8 cellular contexts compared by ENCODE assay signal in genomic region chr16:589658-590159, GRCh38. TPM values are rescaled to one million over a fixed set of nuclear protein-coding genes. Genes with fewer than 3 reads are reported as not detected.
DNase-seq lines count a peak whose midpoint lies in the region; ATAC-seq and TF ChIP-seq lines count a peak whose summit lies in the region.

RAB40C (plus strand) TSS chr16:590066; CDS start chr16:590292, 226 bp downstream.

- peak in 1 of 4 donors; percentile 27 for TF ChIP-seq EP300 in upper lobe of left lung (IDR thresholded peaks at IDR 0.05)

- peaks cover 24 to 37% of the 10 kb centered on the region in 2 donors for H3K4me1 ChIP-seq in adrenal gland (replicated peaks in 1 of 2)
- peaks cover 5 to 64% (median 34%) of the 10 kb centered on the region in 12 donors for H3K4me1 ChIP-seq in heart left ventricle
- H3K4me1 ChIP-seq in upper lobe of left lung, result peaks cover 47 to 66% (median 61%) of the 10 kb centered on the region in 4 donors

- H3K27ac ChIP-seq in adrenal gland (peak within 1 kb of the TSS; percentile 96 to 100 (median 98)), heart left ventricle (peak within 1 kb of the TSS; percentile 89 to 100 (median 98)), upper lobe of left lung (peak within 1 kb of the TSS; percentile 95 to 98 (median 96))

- no peak for TF ChIP-seq POLR2A in adrenal gland (IDR thresholded peaks at IDR 0.05)
- no peak for TF ChIP-seq POLR2A in heart left ventricle (IDR thresholded peaks at IDR 0.05)
- no peak for TF ChIP-seq POLR2A in upper lobe of left lung (IDR thresholded peaks at IDR 0.05)

- TF ChIP-seq CTCF in GM13976 (IDR thresholded peaks at IDR 0.05; ENCODE audit: borderline replicate concordance, control extremely low read depth, extremely low read depth, insufficient read depth, missing control alignments) (no peak), adrenal gland (IDR thresholded peaks at IDR 0.05) (no peak), heart left ventricle (IDR thresholded peaks at IDR 0.05) (peak in 5 of 12 donors; percentile 23 to 44 (median 28)), upper lobe of left lung (IDR thresholded peaks at IDR 0.05) (peak in 1 of 6 experiments; percentile 5)

- DNase-seq in GM13976 (ENCODE audit: low spot score) (peak; percentile 99), NCI-H146 (lab: John Stamatoyannopoulos, UW) (peak; percentile 99), T-helper 1 cell (peak; percentile 98 to 99 (median 99)), adrenal gland (peak; percentile 99 to 100 (median 99)), heart left ventricle (peak; percentile 99 to 100 (median 100)), posterior cingulate gyrus (peak; percentile 98 to 100 (median 100)), upper lobe of left lung (peak; percentile 98)

- H3K9me3 ChIP-seq in adrenal gland (replicated peaks in 1 of 3) (no peaks in the 10 kb centered on the region), heart left ventricle (no peaks in the 10 kb centered on the region), upper lobe of left lung (no peaks in the 10 kb centered on the region)

- H3K4me3 ChIP-seq in adrenal gland (peak within 1 kb of the TSS; percentile 66 to 94 (median 86)), heart left ventricle (peak within 1 kb of the TSS; percentile 77 to 97 (median 90)), upper lobe of left lung (peak within 1 kb of the TSS; percentile 72 to 96 (median 84))

- intact Hi-C loops in adrenal gland (cut with DNase I) (no loop called here), heart left ventricle (cut with DNase I) (loop anchor here in 8 of 10 donors (1.0 to 10.0 kb wide), 7 partner anchors 38 to 65 kb away; partner anchors contain the start of genes METTL26 (in 3 of the 8), MCRIP2 (in 2 of the 8) and WDR90 (in 2 of the 8)), posterior cingulate gyrus (cut with DNase I) (loop anchor here (10.0 kb wide), 1 partner anchor 65 kb away; the partner anchor contains the start of gene CAPN15)

- 1 to 3% (median 2%) methylated on average over 18 to 61 of the region's 61 CpGs for WGBS in adrenal gland, 4 donors
- 0 to 1% (median 1%) methylated on average over 17 to 61 of the region's 61 CpGs for WGBS in heart left ventricle, 4 donors
- WGBS in upper lobe of left lung, 2 donors, result 0 to 1% methylated on average over 3 to 33 of the region's 61 CpGs

- peak; percentile 70 for ATAC-seq in HG02870 (IDR thresholded peaks at IDR 0.05; ENCODE audit: unreplicated experiment)
- peak; percentile 92 to 97 (median 96) for ATAC-seq in heart left ventricle
- peak; percentile 95 to 96 for ATAC-seq in upper lobe of left lung (ENCODE audit: low FRiP score in 2 of 2)

- H3K36me3 ChIP-seq in adrenal gland (replicated peaks in 1 of 2), result no peaks in the 10 kb centered on the region
- peaks cover 0 to 8% (median 0%) of the 10 kb centered on the region in 9 donors for H3K36me3 ChIP-seq in heart left ventricle
- H3K36me3 ChIP-seq in upper lobe of left lung, result peaks cover 0 to 3% (median 0%) of the 10 kb centered on the region in 4 donors

- H3K27me3 ChIP-seq in adrenal gland (no peaks in the 10 kb centered on the region), heart left ventricle (no peaks in the 10 kb centered on the region), upper lobe of left lung (no peaks in the 10 kb centered on the region)

- in situ Hi-C loops in GM13976 (cut with MboI; ENCODE audit: low sequenced_read_pairs, unreplicated experiment), result no loop called here

RNA-seq across cellular contexts. Expression of gene RAB40C, which starts in this region (rescaled TPM):
- total RNA-seq in adrenal gland, result 10 to 100 TPM in 7 of 8 donors, 1 to 10 TPM in 1; 6.0 to 20.9 (median 15.8) TPM
- polyA plus RNA-seq in adrenal gland, result 10 to 100 TPM in 2 of 3 donors, 1 to 10 TPM in 1; 2.3 to 36.2 (median 19.1) TPM
- total RNA-seq in heart left ventricle, result 10 to 100 TPM; 10.2 to 17.8 (median 12.6) TPM
- polyA plus RNA-seq in heart left ventricle, result 10 to 100 TPM; 15.2 to 22.0 TPM
- 100 to 1,000 TPM in 1 of 6 donors, 10 to 100 TPM in 5; 40.5 to 101 (median 61.5) TPM for total RNA-seq in upper lobe of left lung

Comparison
In these comparisons a context has a peak if more than half of its experiments do, and no peak if none do; other contexts are left out.
1. Peak in every context shown above with its lines: DNase-seq, ATAC-seq, H3K4me3 ChIP-seq and H3K27ac ChIP-seq.
2. intact Hi-C loops: an anchor here in heart left ventricle (1.0 to 10.0 kb wide) and posterior cingulate gyrus (10.0 kb wide); none called in adrenal gland.